ENCODE assay signal across 23 cellular contexts in genomic region chr9:32258482-32258881, GRCh38.
"Had no signal": no experiment of that assay in that cellular context is flagged by ENCODE, and none has a peak within 500 bp of the region (broad histone marks: within the 10 kb centered on the region; RNA-seq: fewer than 3 reads in every experiment).

No MANE protein-coding gene starts in this region.

- H3K4me1 ChIP-seq: SJSA1 had no signal

- H3K4me3 ChIP-seq: K562, SJSA1, SK-N-MC had no signal

- H3K36me3 Mint-ChIP-seq: IgD-negative memory B cell had no signal

- H3K27ac Mint-ChIP-seq: IgD-negative memory B cell had no signal

- H3K9me3 ChIP-seq: SJSA1 had no signal

- H3K9ac ChIP-seq: KMS-11 had no signal

- H3K36me3 ChIP-seq: SJSA1 had no signal

- H3K4me2 ChIP-seq: KMS-11 had no signal

- H3K27ac ChIP-seq: KMS-11, RWPE1, SJSA1, SK-N-MC had no signal

- H3K27me3 ChIP-seq: SJSA1 had no signal

- ATAC-seq: K562 had no signal

- H3K27me3 Mint-ChIP-seq: IgD-negative memory B cell had no signal

- H3K4me1 Mint-ChIP-seq: IgD-negative memory B cell had no signal

- H3K4me3 Mint-ChIP-seq: IgD-negative memory B cell had no signal

- DNase-seq: Kasumi-1, MM.1S, NCI-H1048, NCI-H1105, NCI-H1417, NCI-H1436 treated with DMSO at 0.1 percent for 48 hours, NCI-H1694, NCI-H187 treated with DMSO at 0.1 percent for 48 hours, NCI-H2029 treated with DMSO at 0.1 percent for 48 hours, NCI-H2171 treated with DMSO at 0.1 percent for 48 hours, NCI-H345, NCI-H446 treated with DMSO at 0.1 percent for 48 hours, NCI-H510A treated with DMSO at 0.1 percent for 48 hours, NCI-H526 treated with DMSO at 0.1 percent for 48 hours, NCI-H748 treated with DMSO at 0.1 percent for 48 hours, SHP77, T-helper 2 cell had no signal
